ENCODE assay signal across 1 cellular context in the genomic region with DNA sequence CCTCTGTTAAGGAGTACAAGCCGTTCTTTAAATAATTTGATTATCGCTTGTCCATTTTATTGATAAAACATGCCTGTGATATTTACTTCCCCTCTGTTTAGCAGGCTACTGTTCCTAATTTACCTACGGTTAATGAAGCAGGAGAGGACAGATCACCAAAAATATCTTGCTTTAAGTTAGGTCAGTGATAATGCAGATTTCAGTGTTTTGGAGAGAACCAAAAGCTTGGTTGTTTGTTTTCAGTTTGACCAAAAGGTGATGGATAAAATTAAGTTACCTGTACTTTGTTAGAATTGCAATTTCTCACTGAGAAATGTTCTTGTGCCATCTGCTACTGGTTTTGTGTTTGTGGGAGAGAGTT.
TF ChIP-seq lines count a peak whose summit lies in the region.

No MANE protein-coding gene starts in this region.

TF ChIP-seq in HepG2, 621 proteins besides CTCF, POLR2A, EP300 and RAD21:
- TF ChIP-seq, protein P1, sequence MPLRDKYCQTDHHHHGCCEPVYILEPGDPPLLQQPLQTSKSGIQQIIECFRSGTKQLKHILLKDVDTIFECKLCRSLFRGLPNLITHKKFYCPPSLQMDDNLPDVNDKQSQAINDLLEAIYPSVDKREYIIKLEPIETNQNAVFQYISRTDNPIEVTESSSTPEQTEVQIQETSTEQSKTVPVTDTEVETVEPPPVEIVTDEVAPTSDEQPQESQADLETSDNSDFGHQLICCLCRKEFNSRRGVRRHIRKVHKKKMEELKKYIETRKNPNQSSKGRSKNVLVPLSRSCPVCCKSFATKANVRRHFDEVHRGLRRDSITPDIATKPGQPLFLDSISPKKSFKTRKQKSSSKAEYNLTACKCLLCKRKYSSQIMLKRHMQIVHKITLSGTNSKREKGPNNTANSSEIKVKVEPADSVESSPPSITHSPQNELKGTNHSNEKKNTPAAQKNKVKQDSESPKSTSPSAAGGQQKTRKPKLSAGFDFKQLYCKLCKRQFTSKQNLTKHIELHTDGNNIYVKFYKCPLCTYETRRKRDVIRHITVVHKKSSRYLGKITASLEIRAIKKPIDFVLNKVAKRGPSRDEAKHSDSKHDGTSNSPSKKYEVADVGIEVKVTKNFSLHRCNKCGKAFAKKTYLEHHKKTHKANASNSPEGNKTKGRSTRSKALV (CRISPR knock-in tag; IDR thresholded peaks at IDR 0.05): no peak
- TF ChIP-seq, protein P2, sequence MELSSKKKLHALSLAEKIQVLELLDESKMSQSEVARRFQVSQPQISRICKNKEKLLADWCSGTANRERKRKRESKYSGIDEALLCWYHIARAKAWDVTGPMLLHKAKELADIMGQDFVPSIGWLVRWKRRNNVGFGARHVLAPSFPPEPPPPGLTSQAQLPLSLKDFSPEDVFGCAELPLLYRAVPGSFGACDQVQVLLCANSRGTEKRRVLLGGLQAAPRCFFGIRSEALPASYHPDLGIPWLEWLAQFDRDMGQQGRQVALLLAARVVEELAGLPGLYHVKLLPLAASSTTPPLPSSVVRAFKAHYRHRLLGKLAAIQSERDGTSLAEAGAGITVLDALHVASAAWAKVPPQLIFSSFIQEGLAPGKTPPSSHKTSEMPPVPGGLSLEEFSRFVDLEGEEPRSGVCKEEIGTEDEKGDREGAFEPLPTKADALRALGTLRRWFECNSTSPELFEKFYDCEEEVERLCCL (CRISPR knock-in tag; IDR thresholded peaks at IDR 0.05; ENCODE audit: borderline replicate concordance): no peak
- TF ChIP-seq ZFP36L2 (CRISPR knock-in tag; IDR thresholded peaks at IDR 0.05): no peak
- no peak for TF ChIP-seq ZBTB42 (CRISPR knock-in tag; IDR thresholded peaks at IDR 0.05)
- TF ChIP-seq RBFOX2 (IDR thresholded peaks at IDR 0.05; ENCODE audit: low read depth, low read length): no peak
- no peak for TF ChIP-seq NR2F2 (IDR thresholded peaks at IDR 0.05; ENCODE audit: borderline replicate concordance, low read depth)
- TF ChIP-seq POLR2AphosphoS2 (IDR thresholded peaks at IDR 0.05; ENCODE audit: low read depth, low read length): no peak
- no peak for TF ChIP-seq MLLT10 (CRISPR knock-in tag; IDR thresholded peaks at IDR 0.05)
- no peak for TF ChIP-seq JUNB (CRISPR knock-in tag; IDR thresholded peaks at IDR 0.05; ENCODE audit: borderline replicate concordance)
- TF ChIP-seq, protein P3, sequence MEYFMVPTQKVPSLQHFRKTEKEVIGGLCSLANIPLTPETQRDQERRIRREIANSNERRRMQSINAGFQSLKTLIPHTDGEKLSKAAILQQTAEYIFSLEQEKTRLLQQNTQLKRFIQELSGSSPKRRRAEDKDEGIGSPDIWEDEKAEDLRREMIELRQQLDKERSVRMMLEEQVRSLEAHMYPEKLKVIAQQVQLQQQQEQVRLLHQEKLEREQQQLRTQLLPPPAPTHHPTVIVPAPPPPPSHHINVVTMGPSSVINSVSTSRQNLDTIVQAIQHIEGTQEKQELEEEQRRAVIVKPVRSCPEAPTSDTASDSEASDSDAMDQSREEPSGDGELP (IDR thresholded peaks at IDR 0.05; ENCODE audit: borderline replicate concordance, low read depth): no peak
- TF ChIP-seq SRSF4 (IDR thresholded peaks at IDR 0.05; ENCODE audit: low read depth, low read length, poor library complexity, severe bottlenecking): no peak
- no peak for TF ChIP-seq ZNF773 (CRISPR knock-in tag; IDR thresholded peaks at IDR 0.05; ENCODE audit: borderline replicate concordance)
- no peak for TF ChIP-seq AKAP8 (CRISPR knock-in tag; IDR thresholded peaks at IDR 0.05)
- no peak for TF ChIP-seq ZFP41 (CRISPR knock-in tag; IDR thresholded peaks at IDR 0.05; ENCODE audit: borderline replicate concordance)
- no peak for TF ChIP-seq ZNF761 (CRISPR knock-in tag; conservative IDR thresholded peaks at IDR 0.05)
- no peak for TF ChIP-seq ARHGAP35 (CRISPR knock-in tag; IDR thresholded peaks at IDR 0.05; ENCODE audit: borderline replicate concordance)
- TF ChIP-seq FOXP1 (IDR thresholded peaks at IDR 0.05): no peak
- TF ChIP-seq FOXP1 (CRISPR knock-in tag; IDR thresholded peaks at IDR 0.05): no peak
- TF ChIP-seq SNRNP70 (IDR thresholded peaks at IDR 0.05; ENCODE audit: low read depth, low read length): no peak
- no peak for TF ChIP-seq HMGA1 (CRISPR knock-in tag; conservative IDR thresholded peaks at IDR 0.05)
- TF ChIP-seq ZNF569 (CRISPR knock-in tag; IDR thresholded peaks at IDR 0.05; ENCODE audit: borderline replicate concordance): no peak
